In the genomic region with DNA sequence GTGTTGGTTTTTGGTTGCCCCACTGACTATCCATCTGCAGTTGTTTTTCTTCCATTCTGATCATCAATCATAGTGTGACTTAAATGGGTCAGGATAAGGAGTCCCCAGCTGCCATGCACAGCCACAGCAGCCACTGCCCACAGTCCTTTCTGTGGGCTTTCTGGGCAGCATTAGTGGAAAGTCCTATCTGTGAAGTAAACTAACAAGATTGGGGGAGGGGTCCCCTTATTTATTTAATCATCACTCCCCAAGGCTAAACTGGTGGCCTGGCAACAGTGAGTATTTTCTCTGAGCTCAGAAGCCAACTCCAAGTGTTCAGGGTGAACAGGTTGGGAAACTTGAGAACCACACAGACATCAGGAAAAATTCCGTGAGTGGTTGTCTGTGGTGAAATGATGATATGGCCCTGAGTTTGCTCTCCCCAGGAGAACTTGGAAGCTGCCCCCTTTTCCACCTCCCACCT, we compare ENCODE assay signal across 11 cellular contexts.
A peak's percentile ranks its signal among the peaks of the same experiment; 100 is the strongest.
DNase-seq lines count a peak whose midpoint lies in the region; ATAC-seq and TF ChIP-seq lines count a peak whose summit lies in the region.
"Had no signal": no experiment of that assay in that cellular context is flagged by ENCODE, and none has a peak within 500 bp of the region (broad histone marks: within the 10 kb centered on the region; RNA-seq: fewer than 3 reads in every experiment).

No MANE protein-coding gene starts in this region.

- H3K27me3 ChIP-seq in right atrium auricular region (no peaks in the 10 kb centered on the region), spleen (replicated peaks in 1 of 7) (peaks cover 0 to 4% (median 0%) of the 10 kb centered on the region in 7 donors)

- H3K4me1 ChIP-seq in right atrium auricular region (peaks cover 0 to 24% of the 10 kb centered on the region in 2 donors), spleen (peaks cover 6 to 56% (median 29%) of the 10 kb centered on the region in 6 donors)

- ATAC-seq in GM18873 (IDR thresholded peaks at IDR 0.05; ENCODE audit: low FRiP score, unreplicated experiment) = no peak
- no peak for ATAC-seq in HG03354 (IDR thresholded peaks at IDR 0.05; ENCODE audit: poor library complexity, severe bottlenecking, unreplicated experiment)

- intact Hi-C loops in spleen (cut with DNase I; ENCODE audit: low total_unique reads) = no loop called here

- TF ChIP-seq POLR2A in spleen (IDR thresholded peaks at IDR 0.05) = no peak

- no peaks in the 10 kb centered on the region for H3K9me3 ChIP-seq in right atrium auricular region
- H3K9me3 ChIP-seq in spleen = no peaks in the 10 kb centered on the region

- 45 to 77% (median 71%) methylated on average over 1 of the region's 1 CpG for WGBS in spleen, 5 donors

- 0 out of 2 replicates have a peak overlapping the region, but pooled peaks have one; percentile 6 for H3K4me3 ChIP-seq in WI38 (ENCODE audit: low read depth, low read length)
- no peak overlapping the region for H3K4me3 ChIP-seq in right atrium auricular region
- H3K4me3 ChIP-seq in spleen = peak overlapping the region in 2 of 8 donors; percentile 21 to 28

- TF ChIP-seq CTCF in WI38 (IDR thresholded peaks at IDR 0.05; ENCODE audit: low read depth, low read length) (no peak), right atrium auricular region (IDR thresholded peaks at IDR 0.05) (no peak), spleen (IDR thresholded peaks at IDR 0.05 in 8 of 11, conservative IDR thresholded peaks at IDR 0.05 in 3 of 11) (no peak)

- H3K27ac ChIP-seq in right atrium auricular region (peak overlapping the region; percentile 31 to 53), spleen (peak overlapping the region in 7 of 8 donors; percentile 63 to 82 (median 65))
- H3K27ac ChIP-seq: 22Rv1 had no signal

- H3K36me3 ChIP-seq in right atrium auricular region (no peaks in the 10 kb centered on the region), spleen (no peaks in the 10 kb centered on the region)

- peak; percentile 11 for DNase-seq in DMS53 (lab: John Stamatoyannopoulos, UW)
- DNase-seq in DMS53 treated with DMSO at 0.1 percent for 48 hours (lab: John Stamatoyannopoulos, UW; ENCODE audit: unreplicated experiment) = no peak
- DNase-seq in right atrium auricular region (ENCODE audit: low spot score) = no peak
- no peak for DNase-seq in spleen
- no peak for DNase-seq in cortex of kidney (lab: John Stamatoyannopoulos, UW)
- DNase-seq: KG1, NCI-H748 treated with DMSO at 0.1 percent for 48 hours had no signal
